In genomic region chr1:59006309-59006698, GRCh38 we compare ENCODE assay signal across 1 cellular context.
TF ChIP-seq lines count a peak whose summit lies in the region.

No MANE protein-coding gene starts in this region.

TF ChIP-seq in GM23338, 12 proteins besides CTCF, POLR2A, EP300 and RAD21:
- TF ChIP-seq, protein P1, sequence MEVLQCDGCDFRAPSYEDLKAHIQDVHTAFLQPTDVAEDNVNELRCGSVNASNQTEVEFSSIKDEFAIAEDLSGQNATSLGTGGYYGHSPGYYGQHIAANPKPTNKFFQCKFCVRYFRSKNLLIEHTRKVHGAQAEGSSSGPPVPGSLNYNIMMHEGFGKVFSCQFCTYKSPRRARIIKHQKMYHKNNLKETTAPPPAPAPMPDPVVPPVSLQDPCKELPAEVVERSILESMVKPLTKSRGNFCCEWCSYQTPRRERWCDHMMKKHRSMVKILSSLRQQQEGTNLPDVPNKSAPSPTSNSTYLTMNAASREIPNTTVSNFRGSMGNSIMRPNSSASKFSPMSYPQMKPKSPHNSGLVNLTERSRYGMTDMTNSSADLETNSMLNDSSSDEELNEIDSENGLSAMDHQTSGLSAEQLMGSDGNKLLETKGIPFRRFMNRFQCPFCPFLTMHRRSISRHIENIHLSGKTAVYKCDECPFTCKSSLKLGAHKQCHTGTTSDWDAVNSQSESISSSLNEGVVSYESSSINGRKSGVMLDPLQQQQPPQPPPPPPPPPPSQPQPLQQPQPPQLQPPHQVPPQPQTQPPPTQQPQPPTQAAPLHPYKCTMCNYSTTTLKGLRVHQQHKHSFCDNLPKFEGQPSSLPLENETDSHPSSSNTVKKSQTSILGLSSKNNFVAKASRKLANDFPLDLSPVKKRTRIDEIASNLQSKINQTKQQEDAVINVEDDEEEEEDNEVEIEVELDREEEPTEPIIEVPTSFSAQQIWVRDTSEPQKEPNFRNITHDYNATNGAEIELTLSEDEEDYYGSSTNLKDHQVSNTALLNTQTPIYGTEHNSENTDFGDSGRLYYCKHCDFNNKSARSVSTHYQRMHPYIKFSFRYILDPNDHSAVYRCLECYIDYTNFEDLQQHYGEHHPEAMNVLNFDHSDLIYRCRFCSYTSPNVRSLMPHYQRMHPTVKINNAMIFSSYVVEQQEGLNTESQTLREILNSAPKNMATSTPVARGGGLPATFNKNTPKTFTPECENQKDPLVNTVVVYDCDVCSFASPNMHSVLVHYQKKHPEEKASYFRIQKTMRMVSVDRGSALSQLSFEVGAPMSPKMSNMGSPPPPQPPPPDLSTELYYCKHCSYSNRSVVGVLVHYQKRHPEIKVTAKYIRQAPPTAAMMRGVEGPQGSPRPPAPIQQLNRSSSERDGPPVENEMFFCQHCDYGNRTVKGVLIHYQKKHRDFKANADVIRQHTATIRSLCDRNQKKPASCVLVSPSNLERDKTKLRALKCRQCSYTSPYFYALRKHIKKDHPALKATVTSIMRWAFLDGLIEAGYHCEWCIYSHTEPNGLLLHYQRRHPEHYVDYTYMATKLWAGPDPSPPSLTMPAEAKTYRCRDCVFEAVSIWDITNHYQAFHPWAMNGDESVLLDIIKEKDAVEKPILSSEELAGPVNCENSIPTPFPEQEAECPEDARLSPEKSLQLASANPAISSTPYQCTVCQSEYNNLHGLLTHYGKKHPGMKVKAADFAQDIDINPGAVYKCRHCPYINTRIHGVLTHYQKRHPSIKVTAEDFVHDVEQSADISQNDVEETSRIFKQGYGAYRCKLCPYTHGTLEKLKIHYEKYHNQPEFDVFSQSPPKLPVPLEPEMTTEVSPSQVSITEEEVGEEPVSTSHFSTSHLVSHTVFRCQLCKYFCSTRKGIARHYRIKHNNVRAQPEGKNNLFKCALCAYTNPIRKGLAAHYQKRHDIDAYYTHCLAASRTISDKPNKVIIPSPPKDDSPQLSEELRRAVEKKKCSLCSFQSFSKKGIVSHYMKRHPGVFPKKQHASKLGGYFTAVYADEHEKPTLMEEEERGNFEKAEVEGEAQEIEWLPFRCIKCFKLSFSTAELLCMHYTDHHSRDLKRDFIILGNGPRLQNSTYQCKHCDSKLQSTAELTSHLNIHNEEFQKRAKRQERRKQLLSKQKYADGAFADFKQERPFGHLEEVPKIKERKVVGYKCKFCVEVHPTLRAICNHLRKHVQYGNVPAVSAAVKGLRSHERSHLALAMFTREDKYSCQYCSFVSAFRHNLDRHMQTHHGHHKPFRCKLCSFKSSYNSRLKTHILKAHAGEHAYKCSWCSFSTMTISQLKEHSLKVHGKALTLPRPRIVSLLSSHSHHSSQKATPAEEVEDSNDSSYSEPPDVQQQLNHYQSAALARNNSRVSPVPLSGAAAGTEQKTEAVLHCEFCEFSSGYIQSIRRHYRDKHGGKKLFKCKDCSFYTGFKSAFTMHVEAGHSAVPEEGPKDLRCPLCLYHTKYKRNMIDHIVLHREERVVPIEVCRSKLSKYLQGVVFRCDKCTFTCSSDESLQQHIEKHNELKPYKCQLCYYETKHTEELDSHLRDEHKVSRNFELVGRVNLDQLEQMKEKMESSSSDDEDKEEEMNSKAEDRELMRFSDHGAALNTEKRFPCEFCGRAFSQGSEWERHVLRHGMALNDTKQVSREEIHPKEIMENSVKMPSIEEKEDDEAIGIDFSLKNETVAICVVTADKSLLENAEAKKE (CRISPR knock-in tag; IDR thresholded peaks at IDR 0.05), result no peak
